ENCODE assay signal across 13 cellular contexts in genomic region chr6:118736351-118736750, GRCh38.
"Had no signal": no experiment of that assay in that cellular context is flagged by ENCODE, and none has a peak within 500 bp of the region (broad histone marks: within the 10 kb centered on the region; RNA-seq: fewer than 3 reads in every experiment).

No MANE protein-coding gene starts in this region.

- H3K36me3 Mint-ChIP-seq: brain; natural killer cell treated with Interleukin-12 subunit alpha and Interleukin-12 subunit beta and Interleukin-15 and Interleukin-18, amount 100 ng/mL, for 72 hours had no signal

- H3K4me3 Mint-ChIP-seq: brain; natural killer cell treated with Interleukin-12 subunit alpha and Interleukin-12 subunit beta and Interleukin-15 and Interleukin-18, amount 100 ng/mL, for 72 hours; T-helper 1 cell treated with Interleukin-12 subunit alpha and Interleukin-12 subunit beta and Interleukin-4 antibody, amounts not matched to agents 30 μg/mL and 1 μg/mL, for 36 hours had no signal

- H3K27ac Mint-ChIP-seq: progenitor cell of endocrine pancreas; T-helper 1 cell treated with Interleukin-12 subunit alpha and Interleukin-12 subunit beta and Interleukin-4 antibody, amounts not matched to agents 30 μg/mL and 1 μg/mL, for 36 hours had no signal

- DNase-seq: amniotic stem cell; effector memory CD4-positive, alpha-beta T cell; gastrocnemius medialis; heart right ventricle; mucosa of descending colon; occipital lobe; right cardiac atrium; stimulated activated CD4-positive, alpha-beta T cell treated with anti-CD3 and anti-CD28 coated beads, Interleukin-2, amount 100 ng/mL, for 24 hours; stimulated activated naive CD4-positive, alpha-beta T cell treated with Interleukin-2 at 50 U/mL for 16 hours had no signal

- H3K9me3 Mint-ChIP-seq: natural killer cell treated with Interleukin-12 subunit alpha and Interleukin-12 subunit beta and Interleukin-15 and Interleukin-18, amount 100 ng/mL, for 72 hours; T-helper 1 cell treated with Interleukin-12 subunit alpha and Interleukin-12 subunit beta and Interleukin-4 antibody, amounts not matched to agents 30 μg/mL and 1 μg/mL, for 36 hours had no signal

- ATAC-seq: gastrocnemius medialis; heart right ventricle; mucosa of descending colon; natural killer cell treated with Interleukin-12 subunit alpha and Interleukin-12 subunit beta and Interleukin-15 and Interleukin-18, amount 100 ng/mL, for 72 hours; right cardiac atrium had no signal

- H3K27me3 Mint-ChIP-seq: brain had no signal
